Comparison of ENCODE assay signal across 25 cellular contexts in the genomic region with DNA sequence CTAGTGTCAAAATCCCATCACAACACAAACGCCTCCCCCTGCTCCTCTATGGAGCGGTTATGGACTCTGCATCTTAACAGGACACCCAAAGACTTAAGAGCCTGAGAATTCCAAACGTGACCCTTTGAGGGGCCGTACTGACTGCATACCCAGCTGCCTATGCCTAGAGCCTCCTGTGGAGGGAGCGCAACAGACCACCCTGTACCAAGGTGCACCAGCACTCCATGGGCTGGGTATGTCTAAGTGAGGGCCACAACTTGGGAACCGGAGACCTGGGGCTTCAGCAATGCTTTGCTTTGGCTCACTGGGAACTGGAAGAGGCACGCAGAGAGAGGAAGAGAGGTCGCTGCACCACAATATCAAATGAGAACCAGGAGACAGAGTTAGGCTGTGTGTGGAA. TPM values are rescaled to one million over a fixed set of nuclear protein-coding genes. Genes with fewer than 3 reads are reported as not detected.
"Had no signal": no experiment of that assay in that cellular context is flagged by ENCODE, and none has a peak within 500 bp of the region (broad histone marks: within the 10 kb centered on the region; RNA-seq: fewer than 3 reads in every experiment).

No MANE protein-coding gene starts in this region.

- H3K4me3 Mint-ChIP-seq: stimulated activated memory B cell treated with anti-CD40 and anti-IgM and Interleukin-4, amounts not matched to agents 10 μg/mL and 1 μg/mL and 100 μg/mL, for 72 hours; stimulated activated naive CD8-positive, alpha-beta T cell treated with anti-CD3 and anti-CD28 coated beads, Interleukin-15, Interleukin-2, amounts not matched to agents 100 ng/mL and 50 ng/mL, for 24 hours had no signal

- H3K9me3 Mint-ChIP-seq: naive thymus-derived CD4-positive, alpha-beta T cell; stimulated activated memory B cell treated with anti-CD40 and anti-IgM and Interleukin-4, amounts not matched to agents 10 μg/mL and 1 μg/mL and 100 μg/mL, for 72 hours; stimulated activated naive CD8-positive, alpha-beta T cell treated with anti-CD3 and anti-CD28 coated beads, Interleukin-15, Interleukin-2, amounts not matched to agents 100 ng/mL and 50 ng/mL, for 24 hours had no signal

- H2AFZ ChIP-seq: parathyroid adenoma had no signal

- H3K9ac ChIP-seq: parathyroid adenoma had no signal

- H3K9me3 ChIP-seq: heart left ventricle, psoas muscle, right lobe of liver, tibial artery, upper lobe of left lung, uterus had no signal

- DNase-seq: effector CD4-positive, alpha-beta T cell; foreskin melanocyte; heart left ventricle; hippocampal formation; mammary epithelial cell; naive thymus-derived CD4-positive, alpha-beta T cell; occipital lobe; retina; right lobe of liver; stimulated activated CD4-positive, alpha-beta T cell treated with anti-CD3 and anti-CD28 coated beads, Interleukin-4, amount 100 ng/mL, for 1 hour; stimulated activated CD8-positive, alpha-beta memory T cell treated with anti-CD3 and anti-CD28 coated beads, Interleukin-4, amount 100 ng/mL, for 48 hours; tibial artery; upper lobe of left lung; uterus had no signal

- H3K27ac ChIP-seq: coronary artery, heart left ventricle, parathyroid adenoma, psoas muscle, right lobe of liver, tibial artery, upper lobe of left lung, uterus had no signal

- H3K4me3 ChIP-seq: coronary artery, heart left ventricle, psoas muscle, right lobe of liver, tibial artery, upper lobe of left lung, uterus had no signal

- H3K4me1 ChIP-seq: parathyroid adenoma, psoas muscle, uterus had no signal

- H3K36me3 ChIP-seq: uterus had no signal

- H3K27me3 ChIP-seq: heart left ventricle, right lobe of liver, tibial artery, upper lobe of left lung, uterus had no signal

- H3K27ac Mint-ChIP-seq: stimulated activated memory B cell treated with anti-CD40 and anti-IgM and Interleukin-4, amounts not matched to agents 10 μg/mL and 1 μg/mL and 100 μg/mL, for 72 hours; stimulated activated naive CD8-positive, alpha-beta T cell treated with anti-CD3 and anti-CD28 coated beads, Interleukin-15, Interleukin-2, amounts not matched to agents 100 ng/mL and 50 ng/mL, for 24 hours had no signal

- H3K27me3 Mint-ChIP-seq: naive thymus-derived CD4-positive, alpha-beta T cell; stimulated activated memory B cell treated with anti-CD40 and anti-IgM and Interleukin-4, amounts not matched to agents 10 μg/mL and 1 μg/mL and 100 μg/mL, for 72 hours; stimulated activated naive CD8-positive, alpha-beta T cell treated with anti-CD3 and anti-CD28 coated beads, Interleukin-15, Interleukin-2, amounts not matched to agents 100 ng/mL and 50 ng/mL, for 24 hours had no signal

RNA-seq across cellular contexts. Expression of gene DNAAF8, which starts 5.7 kb away (rescaled TPM):
- total RNA-seq: mononuclear cell had no signal

RNA-seq across cellular contexts. Expression of gene SEPTIN12, which starts 59.5 kb away (rescaled TPM):
- total RNA-seq: dermis microvascular lymphatic vessel endothelial cell; left lobe of liver; lower leg skin; mammary epithelial cell; mesenteric fat pad; mononuclear cell; naive thymus-derived CD4-positive, alpha-beta T cell; occipital lobe; psoas muscle; right lobe of liver; temporal lobe; upper lobe of left lung; uterus had no signal
- polyA plus RNA-seq: heart left ventricle; mammary epithelial cell; naive thymus-derived CD4-positive, alpha-beta T cell had no signal
